In the genomic region with DNA sequence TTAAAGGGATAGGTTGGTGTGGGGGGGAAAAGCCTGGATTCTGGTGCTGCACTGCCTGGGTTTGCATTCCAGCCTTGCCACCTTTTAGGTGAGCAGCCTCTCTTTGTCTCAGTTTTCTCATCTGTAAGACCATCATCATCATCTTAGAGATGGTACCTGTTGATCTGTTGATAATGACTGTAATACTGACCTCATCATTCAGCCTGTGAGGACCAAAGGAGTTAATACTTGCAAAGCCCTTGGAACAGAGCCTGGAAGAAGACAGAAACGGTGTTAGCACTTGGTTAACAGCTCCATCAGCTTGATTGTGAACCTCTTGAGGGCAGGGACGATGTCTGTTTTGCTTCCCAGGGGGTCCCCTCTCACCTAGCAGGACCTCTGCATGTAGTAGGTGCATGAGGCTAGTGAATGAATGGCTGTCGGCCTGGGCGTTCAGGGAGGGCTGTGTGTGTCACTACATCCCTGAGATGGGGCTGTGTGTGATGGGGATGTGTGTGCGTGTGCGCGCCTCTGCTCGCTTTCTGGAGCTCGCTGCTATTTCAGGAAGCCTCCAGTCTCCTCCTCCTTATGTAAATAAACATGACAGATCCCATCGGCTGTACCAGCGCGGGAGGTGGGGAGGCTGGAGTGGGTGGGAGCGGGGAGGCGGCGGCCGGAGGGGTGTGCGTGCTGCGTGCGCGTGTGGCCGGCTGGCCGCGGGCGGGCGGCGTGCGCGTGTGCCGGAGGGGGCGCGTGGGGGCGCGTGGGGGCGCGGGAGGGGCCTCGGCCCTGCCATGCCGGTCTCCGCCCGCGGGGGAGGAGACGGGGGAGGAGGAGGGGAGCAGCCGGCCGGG, we compare ENCODE assay signal across 7 cellular contexts.
DNase-seq lines count a peak whose midpoint lies in the region; ATAC-seq and TF ChIP-seq lines count a peak whose summit lies in the region.

No MANE protein-coding gene starts in this region.

- intact Hi-C loops in activated CD8-positive, alpha-beta T cell treated with anti-CD3 and anti-CD28 coated beads for 36 hours (cut with micrococcal nuclease): no loop called here

- POLR2A ChIA-PET in GM10248 (lab: Yijun Ruan, JAX): no interaction called here
- POLR2A ChIA-PET in activated CD8-positive, alpha-beta T cell treated with anti-CD3 and anti-CD28 coated beads for 36 hours (lab: Charles Lee): no interaction called here

- H3K4me3 Mint-ChIP-seq in activated CD8-positive, alpha-beta T cell treated with anti-CD3 and anti-CD28 coated beads for 36 hours: peak overlapping the region; percentile 60
- H3K4me3 Mint-ChIP-seq in nephron: peak overlapping the region; percentile 66 to 82 (median 79)

- H3K9me3 Mint-ChIP-seq in activated CD8-positive, alpha-beta T cell treated with anti-CD3 and anti-CD28 coated beads for 36 hours: no peaks in the 10 kb centered on the region
- no peaks in the 10 kb centered on the region for H3K9me3 Mint-ChIP-seq in nephron

- DNase-seq in GM10248 (ENCODE audit: extremely low spot score) (peak; percentile 42), NCI-H2107 treated with DMSO at 0.1 percent for 48 hours (lab: John Stamatoyannopoulos, UW; ENCODE audit: unreplicated experiment) (peak; percentile 30), fibroblast of mammary gland (ENCODE audit: low read depth) (peak; percentile 39)
- peak; percentile 43 for DNase-seq in activated CD8-positive, alpha-beta T cell treated with anti-CD3 and anti-CD28 coated beads for 36 hours
- no peak for DNase-seq in effector CD8-positive, alpha-beta T cell (lab: John Stamatoyannopoulos, UW)

- no peak overlapping the region for H3K27ac Mint-ChIP-seq in activated CD8-positive, alpha-beta T cell treated with anti-CD3 and anti-CD28 coated beads for 36 hours
- H3K27ac Mint-ChIP-seq in nephron: peak overlapping the region in 1 of 3 experiments; percentile 51

- TF ChIP-seq CTCF in GM10248 (IDR thresholded peaks at IDR 0.05; ENCODE audit: control extremely low read depth, extremely low read depth, low read depth, missing control alignments) (no peak), fibroblast of mammary gland (conservative IDR thresholded peaks at IDR 0.05; ENCODE audit: control insufficient read depth, insufficient read depth, low read depth, low read length) (no peak), nephron (IDR thresholded peaks at IDR 0.05; ENCODE audit: unreplicated experiment in 3 of 3) (no peak)
- TF ChIP-seq CTCF in activated CD8-positive, alpha-beta T cell treated with anti-CD3 and anti-CD28 coated beads for 36 hours (IDR thresholded peaks at IDR 0.05): no peak

- H3K27me3 Mint-ChIP-seq in activated CD8-positive, alpha-beta T cell treated with anti-CD3 and anti-CD28 coated beads for 36 hours: peaks cover 30% of the 10 kb centered on the region
- H3K27me3 Mint-ChIP-seq in nephron (ENCODE audit: low read depth): peaks cover 51% of the 10 kb centered on the region

- CTCF ChIA-PET in GM10248 (lab: Yijun Ruan, JAX): interaction anchor here (1.1 to 3.4 kb wide), 3 partner anchors 10 to 23 kb away, joined by 3 to 20 read pairs (median 4); no protein-coding TSS in a partner anchor
- CTCF ChIA-PET in activated CD8-positive, alpha-beta T cell treated with anti-CD3 and anti-CD28 coated beads for 36 hours (lab: Charles Lee): interaction anchor here (0.8 to 1.9 kb wide), 4 partner anchors 10 to 132 kb away, joined by 3 to 11 read pairs (median 3); no protein-coding TSS in a partner anchor

- no peak overlapping the region for H3K4me3 ChIP-seq in fibroblast of mammary gland (ENCODE audit: control insufficient read depth, low read depth, low read length)

- H3K36me3 Mint-ChIP-seq in activated CD8-positive, alpha-beta T cell treated with anti-CD3 and anti-CD28 coated beads for 36 hours (ENCODE audit: low read depth): no peaks in the 10 kb centered on the region
- no peaks in the 10 kb centered on the region for H3K36me3 Mint-ChIP-seq in nephron (ENCODE audit: low read depth)

- ATAC-seq in activated CD8-positive, alpha-beta T cell treated with anti-CD3 and anti-CD28 coated beads for 36 hours: peak; percentile 46
- no peak for ATAC-seq in GM21390 (IDR thresholded peaks at IDR 0.05; ENCODE audit: unreplicated experiment)

- H3K4me1 Mint-ChIP-seq in activated CD8-positive, alpha-beta T cell treated with anti-CD3 and anti-CD28 coated beads for 36 hours (ENCODE audit: low read depth): peaks cover 18% of the 10 kb centered on the region
- peaks cover 28% of the 10 kb centered on the region for H3K4me1 Mint-ChIP-seq in nephron
